ENCODE assay signal across 21 cellular contexts in the genomic region with DNA sequence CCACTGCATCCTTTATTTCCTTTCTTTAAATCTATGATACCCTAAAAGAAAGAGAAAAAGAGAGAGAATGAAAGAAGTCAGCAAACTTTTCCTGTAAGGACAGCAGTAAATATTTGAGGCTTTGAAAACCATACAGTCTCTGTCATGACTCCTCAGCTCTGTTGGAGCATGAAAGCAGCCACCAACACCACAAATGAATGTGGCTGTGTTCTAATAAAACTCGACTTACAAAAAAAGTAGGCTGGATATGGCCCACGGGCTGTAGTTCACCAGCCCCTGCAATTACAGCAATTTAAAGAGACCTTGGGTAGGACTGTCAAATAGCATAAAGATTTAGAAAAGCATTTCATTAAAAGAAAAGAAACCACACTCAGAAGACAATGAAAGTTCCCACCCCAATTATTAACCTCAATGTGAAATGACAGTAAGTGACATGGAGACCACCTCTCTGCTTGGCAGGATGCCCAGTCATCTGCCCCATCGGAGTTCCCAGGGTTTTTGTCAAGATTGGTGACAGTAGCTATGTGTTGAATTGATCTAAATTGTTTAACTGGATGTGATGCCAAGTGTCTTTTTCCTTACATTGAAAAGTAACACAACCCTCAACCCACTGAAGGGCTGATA.
"Had no signal": no experiment of that assay in that cellular context is flagged by ENCODE, and none has a peak within 500 bp of the region (broad histone marks: within the 10 kb centered on the region; RNA-seq: fewer than 3 reads in every experiment).

No MANE protein-coding gene starts in this region.

- H3K27me3 Mint-ChIP-seq: naive B cell; stimulated activated naive CD8-positive, alpha-beta T cell treated with anti-CD3 and anti-CD28 coated beads, Interleukin-15, amount 100 ng/mL, for 72 hours had no signal

- H3K36me3 Mint-ChIP-seq: activated CD8-positive, alpha-beta memory T cell treated with anti-CD3 and anti-CD28 coated beads, Interleukin-2, amount 10 ng/mL, durations not matched to agents 7 days and 5 days; activated naive CD8-positive, alpha-beta T cell; naive B cell had no signal

- DNase-seq: activated CD4-positive, alpha-beta memory T cell treated with anti-CD3 and anti-CD28 coated beads, Interleukin-2, amount 10 ng/mL, durations not matched to agents 7 days and 5 days; activated CD4-positive, alpha-beta T cell treated with anti-CD3 and anti-CD28 coated beads for 48 hours; activated CD4-positive, CD25-positive, alpha-beta regulatory T cell; activated CD8-positive, alpha-beta memory T cell treated with anti-CD3 and anti-CD28 coated beads, Interleukin-2, amount 10 ng/mL, durations not matched to agents 7 days and 5 days; dermis blood vessel endothelial cell; effector memory CD4-positive, alpha-beta T cell; heart right ventricle; kidney glomerular epithelial cell; left ventricle myocardium inferior; naive B cell; right cardiac atrium; small intestine; stimulated activated CD4-positive, alpha-beta T cell treated with anti-CD3 and anti-CD28 coated beads, Interleukin-15, amount 100 ng/mL, for 24 hours; stimulated activated CD4-positive, alpha-beta T cell treated with anti-CD3 and anti-CD28 coated beads, Interleukin-4, amount 100 ng/mL, for 1 hour; stimulated activated naive CD8-positive, alpha-beta T cell treated with anti-CD3 and anti-CD28 coated beads, Interleukin-15, amount 100 ng/mL, for 72 hours; T1000 had no signal

- H3K4me3 ChIP-seq: cardiac muscle cell, esophagus muscularis mucosa, heart right ventricle, left ventricle myocardium inferior, prostate gland had no signal

- H3K27ac Mint-ChIP-seq: activated CD4-positive, alpha-beta memory T cell treated with anti-CD3 and anti-CD28 coated beads, Interleukin-2, amount 10 ng/mL, durations not matched to agents 7 days and 5 days; activated CD8-positive, alpha-beta memory T cell treated with anti-CD3 and anti-CD28 coated beads, Interleukin-2, amount 10 ng/mL, durations not matched to agents 7 days and 5 days; activated naive CD8-positive, alpha-beta T cell; naive B cell; stimulated activated naive CD8-positive, alpha-beta T cell treated with anti-CD3 and anti-CD28 coated beads, Interleukin-15, amount 100 ng/mL, for 72 hours had no signal

- H3K36me3 ChIP-seq: cardiac muscle cell, heart right ventricle, left ventricle myocardium inferior, prostate gland had no signal

- H3K27me3 ChIP-seq: cardiac muscle cell, esophagus muscularis mucosa had no signal

- ATAC-seq: activated CD8-positive, alpha-beta memory T cell treated with anti-CD3 and anti-CD28 coated beads, Interleukin-2, amount 10 ng/mL, durations not matched to agents 7 days and 5 days; heart right ventricle; right cardiac atrium; stimulated activated naive CD8-positive, alpha-beta T cell treated with anti-CD3 and anti-CD28 coated beads, Interleukin-15, amount 100 ng/mL, for 72 hours had no signal

- H3K4me1 Mint-ChIP-seq: activated CD4-positive, alpha-beta memory T cell treated with anti-CD3 and anti-CD28 coated beads, Interleukin-2, amount 10 ng/mL, durations not matched to agents 7 days and 5 days; activated CD8-positive, alpha-beta memory T cell treated with anti-CD3 and anti-CD28 coated beads, Interleukin-2, amount 10 ng/mL, durations not matched to agents 7 days and 5 days; naive B cell; stimulated activated naive CD8-positive, alpha-beta T cell treated with anti-CD3 and anti-CD28 coated beads, Interleukin-15, amount 100 ng/mL, for 72 hours had no signal

- H3K4me1 ChIP-seq: prostate gland had no signal

- H3K9me3 Mint-ChIP-seq: activated CD4-positive, alpha-beta memory T cell treated with anti-CD3 and anti-CD28 coated beads, Interleukin-2, amount 10 ng/mL, durations not matched to agents 7 days and 5 days; naive B cell; neural crest cell; stimulated activated naive CD8-positive, alpha-beta T cell treated with anti-CD3 and anti-CD28 coated beads, Interleukin-15, amount 100 ng/mL, for 72 hours had no signal

- H3K4me3 Mint-ChIP-seq: activated CD4-positive, alpha-beta memory T cell treated with anti-CD3 and anti-CD28 coated beads, Interleukin-2, amount 10 ng/mL, durations not matched to agents 7 days and 5 days; activated CD8-positive, alpha-beta memory T cell treated with anti-CD3 and anti-CD28 coated beads, Interleukin-2, amount 10 ng/mL, durations not matched to agents 7 days and 5 days; activated naive CD8-positive, alpha-beta T cell; neural crest cell; stimulated activated naive CD8-positive, alpha-beta T cell treated with anti-CD3 and anti-CD28 coated beads, Interleukin-15, amount 100 ng/mL, for 72 hours had no signal

- H3K9me3 ChIP-seq: esophagus muscularis mucosa, heart right ventricle, left ventricle myocardium inferior, prostate gland had no signal

- H3K27ac ChIP-seq: cardiac muscle cell, esophagus muscularis mucosa, heart right ventricle, left ventricle myocardium inferior, prostate gland had no signal
